8 cellular contexts compared by ENCODE assay signal in the genomic region with DNA sequence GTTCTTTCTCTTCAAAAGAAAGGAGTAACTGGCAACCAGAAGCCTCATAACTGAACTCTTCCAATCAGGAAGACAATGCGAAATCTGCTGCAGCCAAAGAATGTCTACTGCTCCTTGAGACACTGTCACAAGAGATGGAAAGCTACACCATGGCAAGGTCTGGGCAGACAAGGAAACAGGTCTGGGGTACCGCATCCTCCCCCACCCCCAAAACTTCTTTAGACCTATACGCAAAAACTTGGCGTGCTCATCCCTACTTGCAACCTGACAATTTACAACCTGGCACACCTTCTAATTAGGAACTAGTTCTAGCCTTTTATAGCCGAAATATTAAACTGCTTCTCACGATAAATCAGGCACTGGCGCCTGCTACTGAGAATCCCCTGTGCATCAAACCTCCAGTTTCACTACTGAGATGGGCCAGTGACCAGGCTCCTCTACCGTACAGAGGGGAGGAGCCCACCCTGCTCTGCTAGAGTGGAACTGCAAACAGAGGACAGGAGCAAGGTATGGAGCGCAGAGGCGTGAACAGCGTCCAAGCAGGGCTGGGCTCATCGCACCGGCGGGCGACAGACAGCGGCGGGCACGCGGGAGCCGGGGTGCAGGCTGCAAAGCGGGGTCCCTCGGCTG. TPM values are rescaled to one million over a fixed set of nuclear protein-coding genes. Genes with fewer than 3 reads are reported as not detected.
DNase-seq lines count a peak whose midpoint lies in the region; ATAC-seq and TF ChIP-seq lines count a peak whose summit lies in the region.

No MANE protein-coding gene starts in this region.

- H3K4me1 ChIP-seq in HEK293 (ENCODE audit: control insufficient read depth, insufficient read depth, low read length) (peaks cover 9% of the 10 kb centered on the region; the same call in 1 of the 2 replicates), cardiac muscle cell (ENCODE audit: low read depth) (peaks cover 6% of the 10 kb centered on the region)

- H3K27me3 ChIP-seq in cardiac muscle cell: no peaks in the 10 kb centered on the region

- H3K27ac ChIP-seq in HEK293 (ENCODE audit: extremely low read depth, low read depth, low read length): peak overlapping the region; percentile 84; the same call in 1 of the 2 replicates
- peak overlapping the region; percentile 63 for H3K27ac ChIP-seq in cardiac muscle cell

- H3K27ac Mint-ChIP-seq in activated T-cell treated with anti-CD3 and anti-CD28 coated beads, Interleukin-2, amount 50 U/mL, for 72 hours: no peak overlapping the region
- H3K27ac Mint-ChIP-seq in activated naive CD8-positive, alpha-beta T cell: peak overlapping the region; percentile 76

- peaks cover 47% of the 10 kb centered on the region for H3K4me1 Mint-ChIP-seq in activated T-cell treated with anti-CD3 and anti-CD28 coated beads, Interleukin-2, amount 50 U/mL, for 72 hours (ENCODE audit: low read depth)
- H3K4me1 Mint-ChIP-seq in activated naive CD8-positive, alpha-beta T cell (ENCODE audit: low read depth): peaks cover 44% of the 10 kb centered on the region

- H3K36me3 ChIP-seq in HEK293 (ENCODE audit: control insufficient read depth in 2 of 2, insufficient read depth in 1 of 2, low read length in 2 of 2) (no peaks in the 10 kb centered on the region), cardiac muscle cell (no peaks in the 10 kb centered on the region)

- ATAC-seq in activated T-cell treated with anti-CD3 and anti-CD28 coated beads, Interleukin-2, amount 50 U/mL, for 72 hours (replicated peaks in 1 of 2): peak; percentile 50 to 54

- peak overlapping the region; percentile 93 for H3K4me3 Mint-ChIP-seq in activated T-cell treated with anti-CD3 and anti-CD28 coated beads, Interleukin-2, amount 50 U/mL, for 72 hours
- peak overlapping the region; percentile 89 for H3K4me3 Mint-ChIP-seq in activated naive CD8-positive, alpha-beta T cell

- H3K9me3 Mint-ChIP-seq in activated T-cell treated with anti-CD3 and anti-CD28 coated beads, Interleukin-2, amount 50 U/mL, for 72 hours: no peaks in the 10 kb centered on the region
- H3K9me3 Mint-ChIP-seq in activated naive CD8-positive, alpha-beta T cell (ENCODE audit: low read depth): no peaks in the 10 kb centered on the region

- DNase-seq in activated T-cell treated with anti-CD3 and anti-CD28 coated beads, Interleukin-2, amount 50 U/mL, for 72 hours: no peak
- DNase-seq in activated T-cell treated with anti-CD3 and anti-CD28 coated beads, Interleukin-2, amount 50 U/mL, for 1 hour: no peak
- peak; percentile 63 for DNase-seq in M059J (ENCODE audit: low read depth)
- DNase-seq in cardiac muscle cell (ENCODE audit: low read depth in 1 of 2, low spot score in 1 of 2): peak; percentile 63 to 72
- DNase-seq in pons (ENCODE audit: low spot score): peak; percentile 51
- no peak for DNase-seq in mucosa of gallbladder (ENCODE audit: low spot score)

- H3K4me3 ChIP-seq in HEK293 (ENCODE audit: low read depth, low read length) (peak overlapping the region; percentile 84), cardiac muscle cell (peak overlapping the region; percentile 79)

- H3K9me3 ChIP-seq in HEK293 (ENCODE audit: control insufficient read depth, insufficient read depth, low read depth, low read length): no peaks in the 10 kb centered on the region
- H3K9me3 ChIP-seq in cardiac muscle cell (ENCODE audit: low read depth): no peaks in the 10 kb centered on the region

- no peaks in the 10 kb centered on the region for H3K36me3 Mint-ChIP-seq in activated T-cell treated with anti-CD3 and anti-CD28 coated beads, Interleukin-2, amount 50 U/mL, for 72 hours (ENCODE audit: insufficient read depth in 2 of 2)
- H3K36me3 Mint-ChIP-seq in activated naive CD8-positive, alpha-beta T cell: peaks cover 10% of the 10 kb centered on the region

- no peak for TF ChIP-seq CTCF in HEK293 (tag by site-specific recombination; IDR thresholded peaks at IDR 0.05)
- no peak for TF ChIP-seq CTCF in cardiac muscle cell (IDR thresholded peaks at IDR 0.05; ENCODE audit: low read depth, low read length)

- CTCF ChIA-PET in HEK293 (lab: Yijun Ruan, JAX): interaction anchor here (0.5 to 0.9 kb wide), 3 partner anchors 45 to 164 kb away, joined by 3 to 4 read pairs (median 3); no protein-coding TSS in a partner anchor

- POLR2A ChIA-PET in HEK293 (lab: Yijun Ruan, JAX): interaction anchor here (0.9 kb wide), 3 partner anchors 63 to 226 kb away, joined by 3 read pairs; a partner anchor contains a TSS

- no peaks in the 10 kb centered on the region for H3K27me3 Mint-ChIP-seq in activated T-cell treated with anti-CD3 and anti-CD28 coated beads, Interleukin-2, amount 50 U/mL, for 72 hours (ENCODE audit: low read depth)
- no peaks in the 10 kb centered on the region for H3K27me3 Mint-ChIP-seq in activated naive CD8-positive, alpha-beta T cell

TF ChIP-seq in HEK293, 187 proteins besides CTCF, POLR2A, EP300 and RAD21 (continues in another document):
- no peak for TF ChIP-seq ZNF140 (tag by site-specific recombination; IDR thresholded peaks at IDR 0.05)
- TF ChIP-seq, protein P1, sequence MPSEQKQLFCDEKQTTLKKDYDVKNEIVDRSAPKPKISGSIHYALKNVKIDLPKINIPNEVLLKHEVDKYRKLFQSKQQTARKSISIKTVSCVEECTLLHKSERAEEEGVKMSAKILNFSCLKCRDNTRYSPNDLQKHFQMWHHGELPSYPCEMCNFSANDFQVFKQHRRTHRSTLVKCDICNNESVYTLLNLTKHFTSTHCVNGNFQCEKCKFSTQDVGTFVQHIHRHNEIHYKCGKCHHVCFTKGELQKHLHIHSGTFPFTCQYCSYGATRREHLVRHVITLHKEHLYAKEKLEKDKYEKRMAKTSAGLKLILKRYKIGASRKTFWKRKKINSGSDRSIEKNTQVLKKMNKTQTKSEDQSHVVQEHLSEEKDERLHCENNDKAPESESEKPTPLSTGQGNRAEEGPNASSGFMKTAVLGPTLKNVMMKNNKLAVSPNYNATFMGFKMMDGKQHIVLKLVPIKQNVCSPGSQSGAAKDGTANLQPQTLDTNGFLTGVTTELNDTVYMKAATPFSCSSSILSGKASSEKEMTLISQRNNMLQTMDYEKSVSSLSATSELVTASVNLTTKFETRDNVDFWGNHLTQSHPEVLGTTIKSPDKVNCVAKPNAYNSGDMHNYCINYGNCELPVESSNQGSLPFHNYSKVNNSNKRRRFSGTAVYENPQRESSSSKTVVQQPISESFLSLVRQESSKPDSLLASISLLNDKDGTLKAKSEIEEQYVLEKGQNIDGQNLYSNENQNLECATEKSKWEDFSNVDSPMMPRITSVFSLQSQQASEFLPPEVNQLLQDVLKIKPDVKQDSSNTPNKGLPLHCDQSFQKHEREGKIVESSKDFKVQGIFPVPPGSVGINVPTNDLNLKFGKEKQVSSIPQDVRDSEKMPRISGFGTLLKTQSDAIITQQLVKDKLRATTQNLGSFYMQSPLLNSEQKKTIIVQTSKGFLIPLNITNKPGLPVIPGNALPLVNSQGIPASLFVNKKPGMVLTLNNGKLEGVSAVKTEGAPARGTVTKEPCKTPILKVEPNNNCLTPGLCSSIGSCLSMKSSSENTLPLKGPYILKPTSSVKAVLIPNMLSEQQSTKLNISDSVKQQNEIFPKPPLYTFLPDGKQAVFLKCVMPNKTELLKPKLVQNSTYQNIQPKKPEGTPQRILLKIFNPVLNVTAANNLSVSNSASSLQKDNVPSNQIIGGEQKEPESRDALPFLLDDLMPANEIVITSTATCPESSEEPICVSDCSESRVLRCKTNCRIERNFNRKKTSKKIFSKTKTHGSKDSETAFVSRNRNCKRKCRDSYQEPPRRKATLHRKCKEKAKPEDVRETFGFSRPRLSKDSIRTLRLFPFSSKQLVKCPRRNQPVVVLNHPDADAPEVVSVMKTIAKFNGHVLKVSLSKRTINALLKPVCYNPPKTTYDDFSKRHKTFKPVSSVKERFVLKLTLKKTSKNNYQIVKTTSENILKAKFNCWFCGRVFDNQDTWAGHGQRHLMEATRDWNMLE (tag by site-specific recombination; conservative IDR thresholded peaks at IDR 0.05; ENCODE audit: low read depth): no peak
- TF ChIP-seq, protein P2, sequence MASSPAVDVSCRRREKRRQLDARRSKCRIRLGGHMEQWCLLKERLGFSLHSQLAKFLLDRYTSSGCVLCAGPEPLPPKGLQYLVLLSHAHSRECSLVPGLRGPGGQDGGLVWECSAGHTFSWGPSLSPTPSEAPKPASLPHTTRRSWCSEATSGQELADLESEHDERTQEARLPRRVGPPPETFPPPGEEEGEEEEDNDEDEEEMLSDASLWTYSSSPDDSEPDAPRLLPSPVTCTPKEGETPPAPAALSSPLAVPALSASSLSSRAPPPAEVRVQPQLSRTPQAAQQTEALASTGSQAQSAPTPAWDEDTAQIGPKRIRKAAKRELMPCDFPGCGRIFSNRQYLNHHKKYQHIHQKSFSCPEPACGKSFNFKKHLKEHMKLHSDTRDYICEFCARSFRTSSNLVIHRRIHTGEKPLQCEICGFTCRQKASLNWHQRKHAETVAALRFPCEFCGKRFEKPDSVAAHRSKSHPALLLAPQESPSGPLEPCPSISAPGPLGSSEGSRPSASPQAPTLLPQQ (tag by site-specific recombination; IDR thresholded peaks at IDR 0.05): no peak
- no peak for TF ChIP-seq ZNF211 (tag by site-specific recombination; IDR thresholded peaks at IDR 0.05; ENCODE audit: low read depth)
- TF ChIP-seq PRDM1 (tag by site-specific recombination; IDR thresholded peaks at IDR 0.05): 0 out of 2 replicates have a peak, but pooled peaks have one; percentile 41
- TF ChIP-seq YY2 (tag by site-specific recombination; IDR thresholded peaks at IDR 0.05): no peak
- TF ChIP-seq ZNF621 (tag by site-specific recombination; IDR thresholded peaks at IDR 0.05): no peak
- peak; percentile 74 for TF ChIP-seq ZNF335 (tag by site-specific recombination; conservative IDR thresholded peaks at IDR 0.05)
- no peak for TF ChIP-seq ZNF624 (tag by site-specific recombination; IDR thresholded peaks at IDR 0.05)
- TF ChIP-seq, protein P3, sequence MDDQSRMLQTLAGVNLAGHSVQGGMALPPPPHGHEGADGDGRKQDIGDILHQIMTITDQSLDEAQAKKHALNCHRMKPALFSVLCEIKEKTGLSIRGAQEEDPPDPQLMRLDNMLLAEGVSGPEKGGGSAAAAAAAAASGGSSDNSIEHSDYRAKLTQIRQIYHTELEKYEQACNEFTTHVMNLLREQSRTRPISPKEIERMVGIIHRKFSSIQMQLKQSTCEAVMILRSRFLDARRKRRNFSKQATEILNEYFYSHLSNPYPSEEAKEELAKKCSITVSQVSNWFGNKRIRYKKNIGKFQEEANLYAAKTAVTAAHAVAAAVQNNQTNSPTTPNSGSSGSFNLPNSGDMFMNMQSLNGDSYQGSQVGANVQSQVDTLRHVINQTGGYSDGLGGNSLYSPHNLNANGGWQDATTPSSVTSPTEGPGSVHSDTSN (CRISPR knock-in tag; IDR thresholded peaks at IDR 0.05): no peak; the same call in 1 of the 2 replicates
- TF ChIP-seq IKZF3 (tag by site-specific recombination; IDR thresholded peaks at IDR 0.05): no peak
- no peak for TF ChIP-seq ZNF660 (tag by site-specific recombination; IDR thresholded peaks at IDR 0.05)
- no peak for TF ChIP-seq ZBTB48 (tag by site-specific recombination; IDR thresholded peaks at IDR 0.05)

RNA-seq across cellular contexts. Expression of a gene that starts 0.8 kb away (rescaled TPM):
- 10 to 100 TPM; 12.2 to 23.3 TPM for total RNA-seq in activated T-cell treated with anti-CD3 and anti-CD28 coated beads, Interleukin-2, amount 50 U/mL, for 72 hours
- 68.1 and 90.6 TPM in 2 replicates for total RNA-seq in M059J (2014; rRNA removed; shearing (Covaris generic))
- total RNA-seq in cardiac muscle cell (48.4 and 68.4 TPM in 2 replicates), mucosa of gallbladder (146 TPM)
- polyA plus RNA-seq in cardiac muscle cell: 37.5 and 50.5 TPM in 2 replicates

Comparison
In these comparisons a context has a peak if more than half of its experiments do, and no peak if none do; other contexts are left out.
1. DNase-seq: peak in M059J (single experiment), cardiac muscle cell (2 of 2) and pons (single experiment); none in activated T-cell treated with anti-CD3 and anti-CD28 coated beads, Interleukin-2, amount 50 U/mL, for 72 hours (0 of 2), activated T-cell treated with anti-CD3 and anti-CD28 coated beads, Interleukin-2, amount 50 U/mL, for 1 hour (single experiment) and mucosa of gallbladder (single experiment).